ENCODE assay signal across 8 cellular contexts in genomic region chr10:92756233-92757065, GRCh38.
DNase-seq lines count a peak whose midpoint lies in the region; ATAC-seq and TF ChIP-seq lines count a peak whose summit lies in the region.

No MANE protein-coding gene starts in this region.

- H3K9me3 Mint-ChIP-seq in GM23338, result no peaks in the 10 kb centered on the region

- H4K20me1 ChIP-seq in GM23338 (replicated peaks; ENCODE audit: insufficient read depth), result no peaks in the 10 kb centered on the region

- H3K36me3 ChIP-seq in GM23338 (ENCODE audit: insufficient read depth) (no peaks in the 10 kb centered on the region), KOPT-K1 (ENCODE audit: insufficient read depth, low read length) (no peaks in the 10 kb centered on the region)

- H3K9me2 ChIP-seq in GM23338 (ENCODE audit: insufficient read depth), result no peaks in the 10 kb centered on the region

- no peaks in the 10 kb centered on the region for H3F3A ChIP-seq in GM23338 (replicated peaks; ENCODE audit: low read depth)

- no peak overlapping the region for H3K4me2 ChIP-seq in GM23338

- H3K27me3 Mint-ChIP-seq in GM23338 (ENCODE audit: insufficient read depth, low read depth, poor library complexity), result peaks cover 4% of the 10 kb centered on the region

- no peaks in the 10 kb centered on the region for H3K36me3 Mint-ChIP-seq in GM23338 (ENCODE audit: low read depth)

- H3K27ac ChIP-seq in GM23338 (ENCODE audit: low read depth), result no peak overlapping the region
- H3K27ac ChIP-seq in KOPT-K1 (ENCODE audit: low read depth, low read length, poor library complexity, severe bottlenecking), result peak overlapping the region; percentile 39
- H3K27ac ChIP-seq in coronary artery, result peak overlapping the region; percentile 69 to 81

- H3K4me1 Mint-ChIP-seq in GM23338, result peaks cover 17% of the 10 kb centered on the region

- H3K4me3 Mint-ChIP-seq in GM23338, result no peak overlapping the region

- H3K27ac Mint-ChIP-seq in GM23338, result no peak overlapping the region

- peaks cover 11% of the 10 kb centered on the region; the same call in 1 of the 2 replicates for H3K4me1 ChIP-seq in GM23338 (ENCODE audit: insufficient read depth)

- H2AFZ ChIP-seq in GM23338, result peak overlapping the region; percentile 88

- ATAC-seq in GM18517 (IDR thresholded peaks at IDR 0.05; ENCODE audit: unreplicated experiment) (peak; percentile 87), GM23338 (peak; percentile 49)

- H3K9me3 ChIP-seq in KOPT-K1 (ENCODE audit: insufficient read depth, low read length, poor library complexity, severe bottlenecking), result no peaks in the 10 kb centered on the region

- DNase-seq in GM23338 (ENCODE audit: low spot score), result no peak
- no peak for DNase-seq in coronary artery (ENCODE audit: low spot score)
- peak; percentile 21 for DNase-seq in putamen (ENCODE audit: low spot score)
- no peak for DNase-seq in epidermal melanocyte (ENCODE audit: insufficient read length, low spot score)
- no peak for DNase-seq in D341Med (ENCODE audit: low spot score)
- no peak for DNase-seq in SHP77 (lab: John Stamatoyannopoulos, UW)

- no peaks in the 10 kb centered on the region for H3K79me2 ChIP-seq in GM23338 (replicated peaks; ENCODE audit: insufficient read depth)

- H3K27me3 ChIP-seq in GM23338 (ENCODE audit: insufficient read depth), result no peaks in the 10 kb centered on the region

- no peak overlapping the region for H3K4me3 ChIP-seq in GM23338
- no peak overlapping the region for H3K4me3 ChIP-seq in coronary artery

- TF ChIP-seq CTCF in GM23338 (conservative IDR thresholded peaks at IDR 0.05; ENCODE audit: low read depth in 2 of 2) (no peak), coronary artery (IDR thresholded peaks at IDR 0.05) (no peak)

TF ChIP-seq in GM23338, 12 proteins besides CTCF, POLR2A, EP300 and RAD21:
- no peak for TF ChIP-seq CREB1 (CRISPR knock-in tag; IDR thresholded peaks at IDR 0.05; ENCODE audit: low read depth)
- TF ChIP-seq NANOG (IDR thresholded peaks at IDR 0.05; ENCODE audit: borderline replicate concordance), result no peak
- TF ChIP-seq EZH2 (IDR thresholded peaks at IDR 0.05; ENCODE audit: low read depth, unreplicated experiment), result no peak
- TF ChIP-seq EZH2phosphoT487 (IDR thresholded peaks at IDR 0.05; ENCODE audit: unreplicated experiment), result no peak
- no peak for TF ChIP-seq ZNF462 (CRISPR knock-in tag; IDR thresholded peaks at IDR 0.05)
- no peak for TF ChIP-seq STAT1 (IDR thresholded peaks at IDR 0.05; ENCODE audit: unreplicated experiment)
- TF ChIP-seq REST (IDR thresholded peaks at IDR 0.05; ENCODE audit: unreplicated experiment), result no peak
- no peak for TF ChIP-seq ZNF331 (CRISPR knock-in tag; IDR thresholded peaks at IDR 0.05; ENCODE audit: low read depth)
- TF ChIP-seq POLR2AphosphoS5 (IDR thresholded peaks at IDR 0.05; ENCODE audit: low read depth), result no peak
